ENCODE assay signal across 9 cellular contexts in the genomic region with DNA sequence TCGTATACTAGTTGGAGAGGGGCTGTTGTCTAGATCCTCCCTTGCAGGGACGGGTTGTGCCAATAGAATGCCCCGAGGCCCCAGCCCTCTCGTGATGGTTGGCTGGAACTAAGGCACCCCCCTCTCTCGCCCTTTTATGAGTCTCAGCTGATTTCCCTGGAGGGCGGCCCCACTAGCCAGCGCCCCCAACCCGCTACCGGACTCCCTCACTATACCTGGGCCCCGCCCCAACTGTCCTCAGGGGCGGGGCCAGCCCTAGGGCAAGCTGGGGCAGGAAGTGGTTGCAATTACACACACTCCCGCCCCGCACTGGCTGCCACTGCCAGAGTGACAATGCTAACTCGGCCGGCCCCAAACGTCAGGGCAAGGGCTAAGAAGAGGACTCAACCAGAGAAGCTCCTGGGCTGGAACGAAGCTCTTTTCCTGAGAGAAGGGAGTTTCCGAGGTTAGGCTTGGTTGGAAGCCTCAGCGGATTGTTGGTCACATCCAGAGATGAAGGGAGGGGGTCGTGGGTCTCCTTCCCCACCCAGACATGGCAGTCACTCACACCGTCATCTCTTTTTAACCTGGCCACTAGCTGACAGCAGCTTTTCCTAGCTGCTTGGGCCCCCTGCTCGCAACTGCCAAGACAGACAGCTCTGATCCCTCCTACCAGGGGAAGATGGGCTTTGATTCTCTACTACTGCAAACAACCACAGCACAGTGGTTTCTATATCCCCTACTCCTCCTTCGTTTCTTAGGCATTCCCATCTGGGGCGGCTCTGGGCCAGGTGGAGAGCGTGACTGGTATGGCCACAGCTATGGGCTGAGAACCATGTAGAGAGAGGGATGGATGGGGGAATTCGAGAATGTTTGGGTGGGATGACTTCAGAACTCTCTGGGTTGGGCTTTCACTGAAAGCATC.
DNase-seq lines count a peak whose midpoint lies in the region; ATAC-seq and TF ChIP-seq lines count a peak whose summit lies in the region.
"Had no signal": no experiment of that assay in that cellular context is flagged by ENCODE, and none has a peak within 500 bp of the region (broad histone marks: within the 10 kb centered on the region; RNA-seq: fewer than 3 reads in every experiment).

No MANE protein-coding gene starts in this region.

- H3K27me3 Mint-ChIP-seq in activated naive CD4-positive, alpha-beta T cell treated with anti-CD3 and anti-CD28 coated beads, Interleukin-2, amount 10 ng/mL, durations not matched to agents 7 days and 5 days, result peaks cover 15% of the 10 kb centered on the region

- no peaks in the 10 kb centered on the region for H3K9me3 Mint-ChIP-seq in activated naive CD4-positive, alpha-beta T cell treated with anti-CD3 and anti-CD28 coated beads, Interleukin-2, amount 10 ng/mL, durations not matched to agents 7 days and 5 days

- no peaks in the 10 kb centered on the region; the same call in 1 of the 2 replicates for H3K9me3 ChIP-seq in HUES48 (ENCODE audit: control insufficient read depth, insufficient read depth, low read length)

- H3K27ac ChIP-seq in HUES48 (ENCODE audit: low read depth, low read length), result no peak overlapping the region
- H3K27ac ChIP-seq: epithelial cell of prostate had no signal

- peak overlapping the region; percentile 65 for H3K4me3 ChIP-seq in HUES48 (ENCODE audit: low read depth, low read length)

- ATAC-seq in GM21529 (IDR thresholded peaks at IDR 0.05; ENCODE audit: unreplicated experiment), result peak; percentile 87

- peak; percentile 52; the same call in 1 of the 2 replicates for TF ChIP-seq POLR2A in Raji (IDR thresholded peaks at IDR 0.05; ENCODE audit: insufficient read depth, low read depth, low read length)

- H3K9ac ChIP-seq in HUES48 (ENCODE audit: low read depth, low read length), result no peak overlapping the region

- H3K36me3 Mint-ChIP-seq in activated naive CD4-positive, alpha-beta T cell treated with anti-CD3 and anti-CD28 coated beads, Interleukin-2, amount 10 ng/mL, durations not matched to agents 7 days and 5 days, result no peaks in the 10 kb centered on the region

- H3K4me1 ChIP-seq in HUES48 (ENCODE audit: control insufficient read depth, insufficient read depth, low read length), result peaks cover 9% of the 10 kb centered on the region

- H3K4me3 Mint-ChIP-seq in activated naive CD4-positive, alpha-beta T cell treated with anti-CD3 and anti-CD28 coated beads, Interleukin-2, amount 10 ng/mL, durations not matched to agents 7 days and 5 days, result peak overlapping the region; percentile 64

- peak overlapping the region; percentile 90 for H3K27ac Mint-ChIP-seq in activated naive CD4-positive, alpha-beta T cell treated with anti-CD3 and anti-CD28 coated beads, Interleukin-2, amount 10 ng/mL, durations not matched to agents 7 days and 5 days

- TF ChIP-seq CTCF in GM10266 (IDR thresholded peaks at IDR 0.05; ENCODE audit: control insufficient read depth, insufficient read depth, low read depth, missing control alignments), result no peak

- peaks cover 36% of the 10 kb centered on the region for H3K4me1 Mint-ChIP-seq in activated naive CD4-positive, alpha-beta T cell treated with anti-CD3 and anti-CD28 coated beads, Interleukin-2, amount 10 ng/mL, durations not matched to agents 7 days and 5 days

- peaks cover 77% of the 10 kb centered on the region for H3K27me3 ChIP-seq in HUES48 (ENCODE audit: control insufficient read depth, insufficient read depth, low read length)

- CTCF ChIA-PET in activated naive CD4-positive, alpha-beta T cell treated with anti-CD3 and anti-CD28 coated beads, Interleukin-2, amount 10 ng/mL, durations not matched to agents 7 days and 5 days (lab: Charles Lee), result interaction anchor here (1.0 to 1.2 kb wide), 2 partner anchors 36 to 67 kb away, joined by 3 to 4 read pairs; no protein-coding TSS in a partner anchor

- peak; percentile 75 for DNase-seq in GM10266 (ENCODE audit: extremely low spot score)
- peak; percentile 82 for DNase-seq in activated naive CD4-positive, alpha-beta T cell treated with anti-CD3 and anti-CD28 coated beads, Interleukin-2, amount 10 ng/mL, durations not matched to agents 7 days and 5 days
- peak; percentile 79 for DNase-seq in kidney tubule cell (ENCODE audit: low spot score)
- peak; percentile 53 to 58 for DNase-seq in stimulated activated CD8-positive, alpha-beta memory T cell treated with anti-CD3 and anti-CD28 coated beads, Interleukin-15, amount 100 ng/mL, for 48 hours (ENCODE audit: low read depth in 2 of 2)
- DNase-seq in middle frontal gyrus (ENCODE audit: extremely low spot score, low spot score), result no peak

- H3K36me3 ChIP-seq in HUES48 (ENCODE audit: control insufficient read depth, insufficient read depth, low read length), result no peaks in the 10 kb centered on the region
